27 cellular contexts compared by ENCODE assay signal in genomic region chr2:43065036-43065435, GRCh38.
DNase-seq lines count a peak whose midpoint lies in the region; ATAC-seq and TF ChIP-seq lines count a peak whose summit lies in the region.
"Had no signal": no experiment of that assay in that cellular context is flagged by ENCODE, and none has a peak within 500 bp of the region (broad histone marks: within the 10 kb centered on the region; RNA-seq: fewer than 3 reads in every experiment).

No MANE protein-coding gene starts in this region.

- intact Hi-C loops in natural killer cell (cut with micrococcal nuclease): no loop called here
- intact Hi-C loops in sciatic nerve (cut with DNase I): no loop called here

- H3K36me3 Mint-ChIP-seq in natural killer cell treated with Interleukin-12 subunit alpha and Interleukin-12 subunit beta and Interleukin-15 and Interleukin-18, amount 100 ng/mL, for 72 hours: no peaks in the 10 kb centered on the region
- H3K36me3 Mint-ChIP-seq in natural killer cell: no peaks in the 10 kb centered on the region
- no peaks in the 10 kb centered on the region for H3K36me3 Mint-ChIP-seq in effector memory CD8-positive, alpha-beta T cell (ENCODE audit: insufficient read depth)
- H3K36me3 Mint-ChIP-seq: CD4-positive, alpha-beta memory T cell had no signal

- no peak overlapping the region for H3K4me3 Mint-ChIP-seq in natural killer cell treated with Interleukin-12 subunit alpha and Interleukin-12 subunit beta and Interleukin-15 and Interleukin-18, amount 100 ng/mL, for 72 hours
- H3K4me3 Mint-ChIP-seq in natural killer cell: no peak overlapping the region
- no peak overlapping the region for H3K4me3 Mint-ChIP-seq in effector memory CD8-positive, alpha-beta T cell
- H3K4me3 Mint-ChIP-seq: CD4-positive, alpha-beta memory T cell; HFFc6; IgD-negative memory B cell had no signal

- peaks cover 0 to 2% of the 10 kb centered on the region in 2 donors for H3K4me1 Mint-ChIP-seq in natural killer cell treated with Interleukin-12 subunit alpha and Interleukin-12 subunit beta and Interleukin-15 and Interleukin-18, amount 100 ng/mL, for 72 hours (ENCODE audit: low read depth in 2 of 2)
- H3K4me1 Mint-ChIP-seq in natural killer cell: peaks cover 0 to 17% of the 10 kb centered on the region in 2 donors
- H3K4me1 Mint-ChIP-seq in effector memory CD8-positive, alpha-beta T cell (ENCODE audit: low read depth in 2 of 2): peaks cover 5 to 8% of the 10 kb centered on the region in 2 donors
- H3K4me1 Mint-ChIP-seq: IgD-negative memory B cell had no signal

- no peaks in the 10 kb centered on the region for H3K27me3 Mint-ChIP-seq in natural killer cell treated with Interleukin-12 subunit alpha and Interleukin-12 subunit beta and Interleukin-15 and Interleukin-18, amount 100 ng/mL, for 72 hours
- no peaks in the 10 kb centered on the region for H3K27me3 Mint-ChIP-seq in natural killer cell (ENCODE audit: low read depth in 2 of 2)
- peaks cover 0 to 7% of the 10 kb centered on the region in 2 donors for H3K27me3 Mint-ChIP-seq in effector memory CD8-positive, alpha-beta T cell

- TF ChIP-seq CTCF in natural killer cell (IDR thresholded peaks at IDR 0.05): no peak

- DNase-seq in natural killer cell treated with Interleukin-12 subunit alpha and Interleukin-12 subunit beta and Interleukin-15 and Interleukin-18, amount 100 ng/mL, for 72 hours (ENCODE audit: low spot score): peak; percentile 12
- DNase-seq in natural killer cell (no peak), sciatic nerve (ENCODE audit: low spot score) (peak; percentile 52)
- no peak for DNase-seq in effector memory CD8-positive, alpha-beta T cell
- no peak for DNase-seq in stimulated activated CD4-positive, alpha-beta T cell treated with anti-CD3 and anti-CD28 coated beads, Interleukin-2, amount 100 ng/mL, for 48 hours
- DNase-seq in activated effector memory CD4-positive, alpha-beta T cell treated with anti-CD3 and anti-CD28 coated beads, Interleukin-2, amount 50 U/mL, for 16 hours: no peak
- DNase-seq: AML-193; CD4-positive, alpha-beta memory T cell; COR-L47; DMS53; EL; GDM1; GOT3; HFFc6; MM.1S; NCI-H1417; NCI-H1694; NCI-H2029 treated with DMSO at 0.1 percent for 48 hours; NCI-H446 treated with DMSO at 0.1 percent for 48 hours; NCI-H526; NCI-H82; NK-92 treated with Interleukin-12 subunit alpha and Interleukin-12 subunit beta, amount 100 ng/mL, for 24 hours; PC-3; SHP77 had no signal

- no peak for ATAC-seq in natural killer cell treated with Interleukin-12 subunit alpha and Interleukin-12 subunit beta and Interleukin-15 and Interleukin-18, amount 100 ng/mL, for 72 hours
- no peak for ATAC-seq in natural killer cell
- no peak for ATAC-seq in effector memory CD8-positive, alpha-beta T cell (replicated peaks)
- ATAC-seq in sciatic nerve: no peak
- ATAC-seq in HG03045 (IDR thresholded peaks at IDR 0.05; ENCODE audit: unreplicated experiment): no peak
- ATAC-seq: A549, PC-3 had no signal

- no peak overlapping the region for H3K27ac Mint-ChIP-seq in natural killer cell treated with Interleukin-12 subunit alpha and Interleukin-12 subunit beta and Interleukin-15 and Interleukin-18, amount 100 ng/mL, for 72 hours
- H3K27ac Mint-ChIP-seq in natural killer cell: peak overlapping the region in 1 of 2 donors; percentile 46
- H3K27ac Mint-ChIP-seq in effector memory CD8-positive, alpha-beta T cell: peak overlapping the region; percentile 5 to 7
- H3K27ac Mint-ChIP-seq: HFFc6, IgD-negative memory B cell had no signal

- H3K9me3 Mint-ChIP-seq in natural killer cell treated with Interleukin-12 subunit alpha and Interleukin-12 subunit beta and Interleukin-15 and Interleukin-18, amount 100 ng/mL, for 72 hours: no peaks in the 10 kb centered on the region
- peaks cover 0 to 2% of the 10 kb centered on the region in 2 donors for H3K9me3 Mint-ChIP-seq in natural killer cell
- H3K9me3 Mint-ChIP-seq in effector memory CD8-positive, alpha-beta T cell: no peaks in the 10 kb centered on the region

Comparison
In these comparisons a context has a peak if more than half of its experiments do, and no peak if none do; other contexts are left out.
1. DNase-seq: peak in natural killer cell treated with Interleukin-12 subunit alpha and Interleukin-12 subunit beta and Interleukin-15 and Interleukin-18, amount 100 ng/mL, for 72 hours (single experiment) and sciatic nerve (single experiment); none in natural killer cell (single experiment), effector memory CD8-positive, alpha-beta T cell (0 of 3), stimulated activated CD4-positive, alpha-beta T cell treated with anti-CD3 and anti-CD28 coated beads, Interleukin-2, amount 100 ng/mL, for 48 hours (0 of 2) and activated effector memory CD4-positive, alpha-beta T cell treated with anti-CD3 and anti-CD28 coated beads, Interleukin-2, amount 50 U/mL, for 16 hours (single experiment).
2. H3K27ac Mint-ChIP-seq: peak in effector memory CD8-positive, alpha-beta T cell (2 of 2); none in natural killer cell treated with Interleukin-12 subunit alpha and Interleukin-12 subunit beta and Interleukin-15 and Interleukin-18, amount 100 ng/mL, for 72 hours (0 of 2).